ENCODE assay signal across 2 cellular contexts in genomic region chr1:204289280-204289679, GRCh38.
TF ChIP-seq lines count a peak whose summit lies in the region.

No MANE protein-coding gene starts in this region.

TF ChIP-seq in GM23338, 12 proteins besides CTCF, POLR2A, EP300 and RAD21 (continued from another document):
- TF ChIP-seq REST (IDR thresholded peaks at IDR 0.05; ENCODE audit: unreplicated experiment) (no peak), EZH2phosphoT487 (IDR thresholded peaks at IDR 0.05; ENCODE audit: unreplicated experiment) (no peak), EZH2 (IDR thresholded peaks at IDR 0.05; ENCODE audit: low read depth, unreplicated experiment) (no peak), ZNF462 (CRISPR knock-in tag; IDR thresholded peaks at IDR 0.05) (no peak), NANOG (IDR thresholded peaks at IDR 0.05; ENCODE audit: borderline replicate concordance) (no peak), JUNB (IDR thresholded peaks at IDR 0.05; ENCODE audit: unreplicated experiment) (no peak), ZNF114 (CRISPR knock-in tag; IDR thresholded peaks at IDR 0.05) (no peak)

TF ChIP-seq in SK-N-SH treated with all-trans-retinoic acid at 6 μM for 48 hours, 23 proteins besides CTCF, POLR2A, EP300 and RAD21 (continued from another document):
- TF ChIP-seq TSHZ2 (CRISPR knock-in tag; IDR thresholded peaks at IDR 0.05) = 0 out of 2 replicates have a peak, but pooled peaks have one; percentile 42
- no peak for TF ChIP-seq GLIS3 (CRISPR knock-in tag; IDR thresholded peaks at IDR 0.05)
- no peak for TF ChIP-seq TOX (CRISPR knock-in tag; IDR thresholded peaks at IDR 0.05; ENCODE audit: borderline replicate concordance)
- TF ChIP-seq CSDC2 (CRISPR knock-in tag; IDR thresholded peaks at IDR 0.05) = no peak
- no peak for TF ChIP-seq ZNF70 (CRISPR knock-in tag; IDR thresholded peaks at IDR 0.05)
- TF ChIP-seq ZC3H10 (CRISPR knock-in tag; IDR thresholded peaks at IDR 0.05) = no peak
- TF ChIP-seq POU6F1 (CRISPR knock-in tag; IDR thresholded peaks at IDR 0.05; ENCODE audit: borderline replicate concordance, low read depth) = no peak
